ENCODE assay signal across 1 cellular context in genomic region chr19:50817941-50818858, GRCh38.
TF ChIP-seq lines count a peak whose summit lies in the region.

No MANE protein-coding gene starts in this region.

TF ChIP-seq in K562, 482 proteins besides CTCF, POLR2A, EP300 and RAD21 (continued from another document):
- no peak for TF ChIP-seq AFF4 (CRISPR knock-in tag; IDR thresholded peaks at IDR 0.05)
- no peak for TF ChIP-seq HOXB6 (CRISPR knock-in tag; IDR thresholded peaks at IDR 0.05; ENCODE audit: borderline replicate concordance)
- TF ChIP-seq TBP (optimal IDR thresholded peaks at IDR 0.05; ENCODE audit: low read depth, low read length) = peak; percentile 13
- TF ChIP-seq CHD1 (IDR thresholded peaks at IDR 0.05; ENCODE audit: low read length) = peak; percentile 84
- peak; percentile 57 to 64 for TF ChIP-seq NRF1 (conservative IDR thresholded peaks at IDR 0.05 in 1 of 2, IDR thresholded peaks at IDR 0.05 in 1 of 2)
- TF ChIP-seq ATF1 (CRISPR knock-in tag; IDR thresholded peaks at IDR 0.05) = no peak
- TF ChIP-seq ATF1 (tag; IDR thresholded peaks at IDR 0.05) = 0 out of 2 replicates have a peak, but pooled peaks have one; percentile 17
- TF ChIP-seq TFAP4 (CRISPR knock-in tag; IDR thresholded peaks at IDR 0.05; ENCODE audit: borderline replicate concordance) = peak; percentile 41; the same call in 1 of the 2 replicates
